ENCODE assay signal across 1 cellular context in the genomic region with DNA sequence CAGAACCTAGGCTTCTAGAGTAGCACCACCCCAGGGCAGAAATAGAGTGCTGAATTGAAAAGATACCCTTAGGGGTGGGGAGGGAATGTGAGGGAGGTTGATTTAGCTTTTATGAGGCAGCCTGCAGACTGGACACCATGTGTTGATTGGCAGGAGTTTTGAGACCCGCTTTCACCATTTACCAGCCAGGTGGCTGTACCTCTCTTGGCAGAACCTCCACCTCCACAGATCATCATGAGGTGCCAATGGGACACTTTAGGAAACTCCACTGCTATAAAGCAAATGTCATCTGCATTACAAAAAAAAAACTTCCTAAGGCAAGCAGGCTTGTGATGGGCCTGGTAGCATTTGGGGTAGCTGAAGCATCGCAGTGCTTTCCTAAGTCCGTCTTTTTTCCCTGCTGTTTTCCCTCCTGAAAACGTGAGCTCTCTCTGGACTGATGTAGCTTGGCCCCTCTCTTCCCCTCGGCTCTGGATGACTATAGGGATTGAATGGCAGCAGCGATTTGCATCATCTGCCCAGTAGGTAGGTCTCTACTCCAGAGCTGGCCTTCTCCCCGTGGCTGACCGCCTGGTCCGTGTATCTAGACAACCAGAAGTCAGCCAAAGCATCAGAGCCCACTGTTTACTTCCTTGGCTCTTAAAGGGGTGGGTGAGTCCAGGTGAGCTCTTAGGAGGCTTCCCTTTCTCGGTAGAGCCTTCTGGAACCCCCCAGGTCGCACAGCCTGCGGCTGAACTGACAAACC.
TF ChIP-seq lines count a peak whose summit lies in the region.

No MANE protein-coding gene starts in this region.

TF ChIP-seq in HepG2, 621 proteins besides CTCF, POLR2A, EP300 and RAD21 (continued from another document):
- TF ChIP-seq, protein P1, sequence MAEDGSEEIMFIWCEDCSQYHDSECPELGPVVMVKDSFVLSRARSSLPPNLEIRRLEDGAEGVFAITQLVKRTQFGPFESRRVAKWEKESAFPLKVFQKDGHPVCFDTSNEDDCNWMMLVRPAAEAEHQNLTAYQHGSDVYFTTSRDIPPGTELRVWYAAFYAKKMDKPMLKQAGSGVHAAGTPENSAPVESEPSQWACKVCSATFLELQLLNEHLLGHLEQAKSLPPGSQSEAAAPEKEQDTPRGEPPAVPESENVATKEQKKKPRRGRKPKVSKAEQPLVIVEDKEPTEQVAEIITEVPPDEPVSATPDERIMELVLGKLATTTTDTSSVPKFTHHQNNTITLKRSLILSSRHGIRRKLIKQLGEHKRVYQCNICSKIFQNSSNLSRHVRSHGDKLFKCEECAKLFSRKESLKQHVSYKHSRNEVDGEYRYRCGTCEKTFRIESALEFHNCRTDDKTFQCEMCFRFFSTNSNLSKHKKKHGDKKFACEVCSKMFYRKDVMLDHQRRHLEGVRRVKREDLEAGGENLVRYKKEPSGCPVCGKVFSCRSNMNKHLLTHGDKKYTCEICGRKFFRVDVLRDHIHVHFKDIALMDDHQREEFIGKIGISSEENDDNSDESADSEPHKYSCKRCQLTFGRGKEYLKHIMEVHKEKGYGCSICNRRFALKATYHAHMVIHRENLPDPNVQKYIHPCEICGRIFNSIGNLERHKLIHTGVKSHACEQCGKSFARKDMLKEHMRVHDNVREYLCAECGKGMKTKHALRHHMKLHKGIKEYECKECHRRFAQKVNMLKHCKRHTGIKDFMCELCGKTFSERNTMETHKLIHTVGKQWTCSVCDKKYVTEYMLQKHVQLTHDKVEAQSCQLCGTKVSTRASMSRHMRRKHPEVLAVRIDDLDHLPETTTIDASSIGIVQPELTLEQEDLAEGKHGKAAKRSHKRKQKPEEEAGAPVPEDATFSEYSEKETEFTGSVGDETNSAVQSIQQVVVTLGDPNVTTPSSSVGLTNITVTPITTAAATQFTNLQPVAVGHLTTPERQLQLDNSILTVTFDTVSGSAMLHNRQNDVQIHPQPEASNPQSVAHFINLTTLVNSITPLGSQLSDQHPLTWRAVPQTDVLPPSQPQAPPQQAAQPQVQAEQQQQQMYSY (CRISPR knock-in tag; IDR thresholded peaks at IDR 0.05), result no peak
